In the genomic region with DNA sequence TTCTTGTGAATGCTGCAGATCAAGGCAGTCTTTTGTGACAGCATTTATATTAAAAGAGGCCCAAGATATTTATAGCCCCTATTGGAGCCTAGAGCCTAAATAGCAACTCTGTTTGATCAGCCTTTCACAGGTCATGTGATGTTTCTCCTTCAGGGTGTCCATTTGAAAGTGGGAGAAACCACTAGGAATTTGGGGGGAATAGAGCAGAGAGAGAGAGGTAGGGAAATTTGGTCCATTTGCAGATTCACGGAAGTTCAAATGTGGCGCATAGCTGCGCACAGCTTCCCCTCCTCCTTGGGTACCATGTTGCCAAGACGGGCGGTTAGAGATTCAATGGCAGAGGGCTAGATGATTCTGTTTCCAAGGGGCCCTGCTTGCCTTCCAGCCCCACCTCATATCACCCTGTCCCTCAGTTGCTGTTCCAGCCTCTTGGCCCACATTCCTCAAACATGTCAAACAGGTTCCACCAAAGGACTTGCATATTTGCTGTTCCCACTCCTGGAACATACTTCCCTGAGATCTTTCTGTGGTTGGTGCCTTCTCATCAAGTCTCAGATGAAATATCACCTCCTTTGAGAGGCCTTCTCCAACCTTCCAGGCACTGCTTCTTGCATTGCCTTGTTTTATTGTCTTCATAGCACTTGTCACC, we compare ENCODE assay signal across 20 cellular contexts.
DNase-seq lines count a peak whose midpoint lies in the region; ATAC-seq, FAIRE-seq and TF ChIP-seq lines count a peak whose summit lies in the region.
"Had no signal": no experiment of that assay in that cellular context is flagged by ENCODE, and none has a peak within 500 bp of the region (broad histone marks: within the 10 kb centered on the region; RNA-seq: fewer than 3 reads in every experiment).

No MANE protein-coding gene starts in this region.

- no peaks in the 10 kb centered on the region for H3K36me3 ChIP-seq in ovary
- H3K36me3 ChIP-seq: esophagus squamous epithelium, SJCRH30 had no signal

- H3K27ac ChIP-seq in C4-2B (peak overlapping the region; percentile 41), ovary (no peak overlapping the region)
- H3K27ac ChIP-seq: esophagus squamous epithelium, SJCRH30 had no signal

- no peak for TF ChIP-seq EP300 in ovary (IDR thresholded peaks at IDR 0.05)

- WGBS in ovary, 3 donors: 96 to 98% (median 96%) methylated on average over 5 of the region's 5 CpGs

- TF ChIP-seq CTCF in C4-2B (conservative IDR thresholded peaks at IDR 0.05) (no peak), ovary (IDR thresholded peaks at IDR 0.05) (no peak)

- peak overlapping the region; percentile 71 for H3K27ac Mint-ChIP-seq in central memory CD8-positive, alpha-beta T cell (ENCODE audit: low read depth)
- H3K27ac Mint-ChIP-seq in natural killer cell treated with Interleukin-12 subunit alpha and Interleukin-12 subunit beta and Interleukin-15 and Interleukin-18, amount 100 ng/mL, for 72 hours: peak overlapping the region; percentile 93 to 96
- H3K27ac Mint-ChIP-seq: progenitor cell of endocrine pancreas had no signal

- H3K4me1 Mint-ChIP-seq in central memory CD8-positive, alpha-beta T cell: peaks cover 53% of the 10 kb centered on the region
- peaks cover 76 to 81% of the 10 kb centered on the region in 2 donors for H3K4me1 Mint-ChIP-seq in natural killer cell treated with Interleukin-12 subunit alpha and Interleukin-12 subunit beta and Interleukin-15 and Interleukin-18, amount 100 ng/mL, for 72 hours (ENCODE audit: low read depth in 2 of 2)

- H3K4me3 ChIP-seq in ovary: no peak overlapping the region
- H3K4me3 ChIP-seq: esophagus squamous epithelium, SJCRH30 had no signal

- H3K4me3 Mint-ChIP-seq in central memory CD8-positive, alpha-beta T cell: no peak overlapping the region
- H3K4me3 Mint-ChIP-seq in natural killer cell treated with Interleukin-12 subunit alpha and Interleukin-12 subunit beta and Interleukin-15 and Interleukin-18, amount 100 ng/mL, for 72 hours: peak overlapping the region; percentile 47
- H3K4me3 Mint-ChIP-seq: stimulated activated naive CD8-positive, alpha-beta T cell treated with anti-CD3 and anti-CD28 coated beads, Interleukin-15, Interleukin-2, amounts not matched to agents 100 ng/mL and 50 ng/mL, for 24 hours had no signal

- ATAC-seq in central memory CD8-positive, alpha-beta T cell (replicated peaks; ENCODE audit: extremely low read depth, poor library complexity, severe bottlenecking): no peak
- no peak for ATAC-seq in natural killer cell treated with Interleukin-12 subunit alpha and Interleukin-12 subunit beta and Interleukin-15 and Interleukin-18, amount 100 ng/mL, for 72 hours

- peaks cover 3% of the 10 kb centered on the region for H3K4me1 ChIP-seq in ovary (ENCODE audit: insufficient read depth)

- H3K27me3 Mint-ChIP-seq in central memory CD8-positive, alpha-beta T cell: no peaks in the 10 kb centered on the region
- no peaks in the 10 kb centered on the region for H3K27me3 Mint-ChIP-seq in natural killer cell treated with Interleukin-12 subunit alpha and Interleukin-12 subunit beta and Interleukin-15 and Interleukin-18, amount 100 ng/mL, for 72 hours
- H3K27me3 Mint-ChIP-seq: progenitor cell of endocrine pancreas; stimulated activated naive CD8-positive, alpha-beta T cell treated with anti-CD3 and anti-CD28 coated beads, Interleukin-15, Interleukin-2, amounts not matched to agents 100 ng/mL and 50 ng/mL, for 24 hours had no signal

- FAIRE-seq in H54 (lab: Jason Lieb, UNC): no peak
- FAIRE-seq: colon, islet of Langerhans had no signal

- H3K27me3 ChIP-seq in ovary: no peaks in the 10 kb centered on the region
- H3K27me3 ChIP-seq: esophagus squamous epithelium, SJCRH30 had no signal

- H3K36me3 Mint-ChIP-seq in central memory CD8-positive, alpha-beta T cell (ENCODE audit: insufficient read depth): peaks cover 8% of the 10 kb centered on the region
- H3K36me3 Mint-ChIP-seq in natural killer cell treated with Interleukin-12 subunit alpha and Interleukin-12 subunit beta and Interleukin-15 and Interleukin-18, amount 100 ng/mL, for 72 hours: peaks cover 17% of the 10 kb centered on the region

- DNase-seq in ELF-1 (ENCODE audit: low read depth, low spot score) (peak; percentile 70), ovary (no peak), NCI-H1436 (lab: John Stamatoyannopoulos, UW) (no peak), H54 (ENCODE audit: insufficient read length, low spot score) (no peak), ecto neural progenitor cell (ENCODE audit: low spot score) (no peak)
- DNase-seq in central memory CD8-positive, alpha-beta T cell (ENCODE audit: low spot score in 2 of 2): no peak
- peak; percentile 38 for DNase-seq in natural killer cell treated with Interleukin-12 subunit alpha and Interleukin-12 subunit beta and Interleukin-15 and Interleukin-18, amount 100 ng/mL, for 72 hours (ENCODE audit: low spot score)
- DNase-seq: activated CD4-positive, alpha-beta T cell treated with anti-CD3 and anti-CD28 coated beads, Interleukin-2, amount 50 U/mL, for 4 hours; DMS79; esophagus squamous epithelium; Karpas-422; NCI-H1436 treated with DMSO at 0.1 percent for 48 hours; NCI-H2227 treated with DMSO at 0.1 percent for 48 hours; SJCRH30; stimulated activated CD4-positive, alpha-beta T cell treated with anti-CD3 and anti-CD28 coated beads, Interleukin-12 subunit alpha, Interleukin-12 subunit beta, amount 100 ng/mL, for 4 hours had no signal

- no peaks in the 10 kb centered on the region for H3K9me3 Mint-ChIP-seq in central memory CD8-positive, alpha-beta T cell
- H3K9me3 Mint-ChIP-seq in natural killer cell treated with Interleukin-12 subunit alpha and Interleukin-12 subunit beta and Interleukin-15 and Interleukin-18, amount 100 ng/mL, for 72 hours: no peaks in the 10 kb centered on the region
- H3K9me3 Mint-ChIP-seq: stimulated activated naive CD8-positive, alpha-beta T cell treated with anti-CD3 and anti-CD28 coated beads, Interleukin-15, Interleukin-2, amounts not matched to agents 100 ng/mL and 50 ng/mL, for 24 hours had no signal

- TF ChIP-seq POLR2A in ovary (IDR thresholded peaks at IDR 0.05) (no peak), H54 (IDR thresholded peaks at IDR 0.05; ENCODE audit: low read depth, low read length) (no peak)

- H3K9me3 ChIP-seq in ovary: no peaks in the 10 kb centered on the region
- H3K9me3 ChIP-seq: esophagus squamous epithelium, SJCRH30 had no signal

- intact Hi-C loops in ovary (cut with DNase I): no loop called here

Comparison
In these comparisons a context has a peak if more than half of its experiments do, and no peak if none do; other contexts are left out.
1. DNase-seq: peak in ELF-1 (single experiment) and natural killer cell treated with Interleukin-12 subunit alpha and Interleukin-12 subunit beta and Interleukin-15 and Interleukin-18, amount 100 ng/mL, for 72 hours (single experiment); none in central memory CD8-positive, alpha-beta T cell (0 of 2), ovary (0 of 5), NCI-H1436 (single experiment), H54 (single experiment) and ecto neural progenitor cell (single experiment).